In genomic region chr9:128385493-128386205, GRCh38 we compare ENCODE assay signal across 15 cellular contexts. TPM values are rescaled to one million over a fixed set of nuclear protein-coding genes. Genes with fewer than 3 reads are reported as not detected.
DNase-seq lines count a peak whose midpoint lies in the region; ATAC-seq and TF ChIP-seq lines count a peak whose summit lies in the region.
"Had no signal": no experiment of that assay in that cellular context is flagged by ENCODE, and none has a peak within 500 bp of the region (broad histone marks: within the 10 kb centered on the region; RNA-seq: fewer than 3 reads in every experiment).

No MANE protein-coding gene starts in this region.

- H3K9me3 Mint-ChIP-seq in H9, result no peaks in the 10 kb centered on the region
- H3K9me3 Mint-ChIP-seq: CD8-positive, alpha-beta T cell had no signal

- no peak overlapping the region for H2BK120ac ChIP-seq in H9 (ENCODE audit: low read depth, low read length, poor library complexity, severe bottlenecking)

- peak overlapping the region in 1 of 3 experiments; percentile 44; a peak in 1 of 7 replicates for H3K27ac Mint-ChIP-seq in H9
- H3K27ac Mint-ChIP-seq: CD8-positive, alpha-beta T cell had no signal

- H3K9me3 ChIP-seq in H9 (ENCODE audit: control insufficient read depth, low read depth, low read length), result no peaks in the 10 kb centered on the region
- H3K9me3 ChIP-seq in iPS-20b (ENCODE audit: insufficient read depth, low read depth, low read length), result no peaks in the 10 kb centered on the region
- no peaks in the 10 kb centered on the region for H3K9me3 ChIP-seq in A673 (ENCODE audit: low read depth, low read length, poor library complexity, severe bottlenecking)
- H3K9me3 ChIP-seq: BE2C, SJCRH30 had no signal

- no peak overlapping the region for H4K91ac ChIP-seq in H9 (ENCODE audit: insufficient read length, low read depth, low read length)

- no peak for ATAC-seq in GM18505 (IDR thresholded peaks at IDR 0.05; ENCODE audit: unreplicated experiment)
- ATAC-seq: CD8-positive, alpha-beta T cell; HepG2 had no signal

- no peak overlapping the region for H3K27ac ChIP-seq in H9 (ENCODE audit: insufficient read length, low read depth, low read length)
- peak overlapping the region; percentile 49 to 100 (median 98) for H3K27ac ChIP-seq in dorsolateral prefrontal cortex
- no peak overlapping the region for H3K27ac ChIP-seq in iPS-20b (ENCODE audit: low read length)
- peak overlapping the region; percentile 100 for H3K27ac ChIP-seq in substantia nigra (ENCODE audit: low read depth, low read length, poor library complexity, severe bottlenecking)
- no peak overlapping the region for H3K27ac ChIP-seq in A673 (ENCODE audit: low read depth, low read length, poor library complexity, severe bottlenecking)
- H3K27ac ChIP-seq: KMS-11, SJCRH30 had no signal

- no peak overlapping the region for H3K4ac ChIP-seq in H9 (ENCODE audit: low read depth, low read length)

- peaks cover 13 to 44% (median 32%) of the 10 kb centered on the region in 3 experiments for H3K36me3 Mint-ChIP-seq in H9 (ENCODE audit: insufficient read depth in 1 of 3, low read depth in 3 of 3)

- CTCF ChIA-PET in A673 (lab: Charles Lee), result no interaction called here

- H2BK20ac ChIP-seq in H9 (ENCODE audit: low read depth, low read length, poor library complexity, severe bottlenecking), result no peak overlapping the region

- TF ChIP-seq POLR2A in GM18505 (IDR thresholded peaks at IDR 0.05; ENCODE audit: borderline replicate concordance, extremely low read depth, insufficient read depth, insufficient read length), result no peak

- no peak overlapping the region for H4K5ac ChIP-seq in H9 (ENCODE audit: insufficient read length, low read depth, low read length)

- H3K4me3 ChIP-seq in dorsolateral prefrontal cortex (no peak overlapping the region), iPS-20b (ENCODE audit: low read length) (peak overlapping the region; percentile 2), A673 (ENCODE audit: low read depth, low read length, poor library complexity, severe bottlenecking) (no peak overlapping the region)
- H3K4me3 ChIP-seq: SJCRH30 had no signal

- no peak overlapping the region for H2AK5ac ChIP-seq in H9 (ENCODE audit: insufficient read length, low read length)

- no peaks in the 10 kb centered on the region for H4K20me1 ChIP-seq in H9 (ENCODE audit: control insufficient read depth, insufficient read depth, insufficient read length)

- no peak overlapping the region for H3K56ac ChIP-seq in H9 (ENCODE audit: insufficient read length, low read depth, low read length)

- WGBS in H9 (ENCODE audit: extremely low coverage, insufficient read length, low lambda C conversion rate), result no CpG with 5 or more reads among the region's 14 CpGs

- no peak overlapping the region for H2BK5ac ChIP-seq in H9 (ENCODE audit: insufficient read length, low read length)

- no peak overlapping the region for H3K4me2 ChIP-seq in H9 (ENCODE audit: insufficient read depth, insufficient read length, low read length)
- H3K4me2 ChIP-seq: KMS-11 had no signal

- H2BK12ac ChIP-seq in H9 (ENCODE audit: insufficient read length, low read depth, low read length), result no peak overlapping the region

- no peak overlapping the region for H3K9ac ChIP-seq in H9 (ENCODE audit: extremely low read depth, insufficient read length, low read length)
- H3K9ac ChIP-seq in iPS-20b (ENCODE audit: low read depth, low read length), result no peak overlapping the region
- H3K9ac ChIP-seq: KMS-11 had no signal

- H3K23ac ChIP-seq in H9 (ENCODE audit: insufficient read length, low read depth, low read length), result no peak overlapping the region

- POLR2A ChIA-PET in A673 (lab: Charles Lee; ENCODE audit: low non-redundant PET), result no interaction called here

- H3K4me1 ChIP-seq in H9 (ENCODE audit: insufficient read depth, low read length) (peaks cover 24% of the 10 kb centered on the region), iPS-20b (ENCODE audit: insufficient read depth, low read length) (peaks cover 39% of the 10 kb centered on the region), A673 (ENCODE audit: insufficient read depth, low read length, poor library complexity, severe bottlenecking) (peaks cover 21% of the 10 kb centered on the region)
- H3K4me1 ChIP-seq: SJCRH30 had no signal

- H3K36me3 ChIP-seq in iPS-20b (ENCODE audit: insufficient read depth, low read depth, low read length) (peaks cover 24% of the 10 kb centered on the region), A673 (ENCODE audit: insufficient read depth, low read length, poor library complexity, severe bottlenecking) (peaks cover 30% of the 10 kb centered on the region)

- no peaks in the 10 kb centered on the region for H3K79me2 ChIP-seq in H9 (ENCODE audit: insufficient read depth, low read length)

- H4K8ac ChIP-seq in H9 (replicated peaks; ENCODE audit: insufficient read length, low read depth, low read length), result no peak overlapping the region

- no peak overlapping the region for H2AFZ ChIP-seq in H9 (ENCODE audit: low read length)

- no TSS peak for BruUV-seq in A673 (replicated peaks; lab: Mats Ljungman, UMichigan)

- no peaks in the 10 kb centered on the region for H3K23me2 ChIP-seq in H9 (ENCODE audit: insufficient read length, low read depth, low read length, poor library complexity, severe bottlenecking)

- no peak for TF ChIP-seq CTCF in H9 (conservative IDR thresholded peaks at IDR 0.05)
- TF ChIP-seq CTCF in dorsolateral prefrontal cortex (IDR thresholded peaks at IDR 0.05 in 54 of 56, conservative IDR thresholded peaks at IDR 0.05 in 2 of 56; ENCODE audit: low read depth in 1 of 56, partially characterized antibody in 56 of 56), result no peak
- no peak for TF ChIP-seq CTCF in A673 (conservative IDR thresholded peaks at IDR 0.05; ENCODE audit: low read depth, low read length)

- no peak overlapping the region for H2BK15ac ChIP-seq in H9 (ENCODE audit: low read depth, low read length)

- peak overlapping the region; percentile 14; the same call in 1 of the 2 replicates for H3K14ac ChIP-seq in H9 (ENCODE audit: insufficient read depth, low read length)

- peaks cover 47 to 69% of the 10 kb centered on the region in 2 experiments for H3K4me1 Mint-ChIP-seq in H9

- H3T11ph ChIP-seq in H9 (ENCODE audit: low read length), result no peak overlapping the region

- intact Hi-C loops in dorsolateral prefrontal cortex (cut with DNase I), result no loop called here
- intact Hi-C loops in A673 (cut with micrococcal nuclease; ENCODE audit: unreplicated experiment), result no loop called here

- no peak overlapping the region for H3K18ac ChIP-seq in H9 (ENCODE audit: insufficient read length, low read depth, low read length)

- H3K27me3 ChIP-seq in H9 (ENCODE audit: insufficient read depth, low read length), result peaks cover 31% of the 10 kb centered on the region
- no peaks in the 10 kb centered on the region for H3K27me3 ChIP-seq in dorsolateral prefrontal cortex
- H3K27me3 ChIP-seq in iPS-20b (ENCODE audit: insufficient read depth, low read length), result peaks cover 96% of the 10 kb centered on the region
- H3K27me3 ChIP-seq in A673 (replicated peaks; ENCODE audit: insufficient read depth, low read depth, low read length, poor library complexity), result no peaks in the 10 kb centered on the region
- H3K27me3 ChIP-seq: BE2C, SJCRH30 had no signal

- H3K4me3 Mint-ChIP-seq in H9, result 0 out of 5 replicates have a peak overlapping the region, but pooled peaks of 1 of the 2 experiments have one; percentile 25
- H3K4me3 Mint-ChIP-seq: CD8-positive, alpha-beta T cell had no signal

- no peaks in the 10 kb centered on the region for H3K79me1 ChIP-seq in H9 (ENCODE audit: insufficient read depth, low read depth, low read length, poor library complexity, severe bottlenecking)

- no peak for DNase-seq in H9
- no peak for DNase-seq in dorsolateral prefrontal cortex
- DNase-seq in substantia nigra (lab: John Stamatoyannopoulos, UW), result no peak
- no peak for DNase-seq in T-helper 1 cell
- DNase-seq in A673 (ENCODE audit: low spot score), result no peak
- DNase-seq: BE2C; CD8-positive, alpha-beta T cell; NCI-H1092; NCI-H2107; NCI-H748 treated with DMSO at 0.1 percent for 48 hours; SJCRH30 had no signal

- peaks cover 99% of the 10 kb centered on the region for H3K27me3 Mint-ChIP-seq in H9 (ENCODE audit: low read depth)

RNA-seq across cellular contexts. Expression of gene URM1, which starts 14.5 kb away (rescaled TPM):
- total RNA-seq in H9 (2021) (46.1 and 46.6 TPM in 2 replicates), dorsolateral prefrontal cortex (10 to 100 TPM; 36.9 to 64.9 (median 48.8) TPM), A673 (2021) (67.0 and 84.8 TPM in 2 replicates)

RNA-seq across cellular contexts. Expression of gene CERCAM, which starts 35.0 kb away (rescaled TPM):
- total RNA-seq in H9 (2021), result 5.4 and 5.9 TPM in 2 replicates
- 1,000 to 10,000 TPM in 1 of 120 experiments, 100 to 1,000 TPM in 110, 10 to 100 TPM in 9; 33.1 to 1,222 (median 302) TPM for total RNA-seq in dorsolateral prefrontal cortex
- total RNA-seq in A673 (2021), result 10.1 and 14.7 TPM in 2 replicates

RNA-seq across cellular contexts. Expression of gene SLC27A4, which starts 45.3 kb away (rescaled TPM):
- total RNA-seq in H9 (2021) (17.0 and 17.2 TPM in 2 replicates), dorsolateral prefrontal cortex (10 to 100 TPM; 25.1 to 59.1 (median 46.4) TPM), A673 (2021) (35.4 and 39.1 TPM in 2 replicates)

Comparison
In these comparisons a context has a peak if more than half of its experiments do, and no peak if none do; other contexts are left out.
1. H3K27ac ChIP-seq: peak in dorsolateral prefrontal cortex (59 of 59) and substantia nigra (single experiment); none in H9 (single experiment), iPS-20b (single experiment) and A673 (single experiment).